In genomic region chr3:23859012-23859743, GRCh38 we compare ENCODE assay signal across 10 cellular contexts. TPM values are rescaled to one million over a fixed set of nuclear protein-coding genes. Genes with fewer than 3 reads are reported as not detected.
DNase-seq lines count a peak whose midpoint lies in the region; ATAC-seq and TF ChIP-seq lines count a peak whose summit lies in the region.
"Had no signal": no experiment of that assay in that cellular context is flagged by ENCODE, and none has a peak within 500 bp of the region (broad histone marks: within the 10 kb centered on the region; RNA-seq: fewer than 3 reads in every experiment).

No MANE protein-coding gene starts in this region.

- intact Hi-C loops in CD14-positive monocyte (cut with micrococcal nuclease) = no loop called here

- H3K4me3 Mint-ChIP-seq in CD14-positive monocyte = no peak overlapping the region
- peak overlapping the region in 1 of 4 donors; percentile 24 for H3K4me3 Mint-ChIP-seq in IgD-negative memory B cell

- H3K9me3 Mint-ChIP-seq in CD14-positive monocyte (peaks cover 0 to 5% (median 2%) of the 10 kb centered on the region in 7 donors), IgD-negative memory B cell (no peaks in the 10 kb centered on the region)

- TF ChIP-seq CTCF in CD14-positive monocyte (IDR thresholded peaks at IDR 0.05) = no peak

- H3K9ac ChIP-seq in muscle layer of colon (ENCODE audit: low read length) = no peak overlapping the region

- H3K36me3 Mint-ChIP-seq in CD14-positive monocyte (peaks cover 22% of the 10 kb centered on the region in 2 donors), IgD-negative memory B cell (peaks cover 4% of the 10 kb centered on the region)

- H3K27ac Mint-ChIP-seq in CD14-positive monocyte = peak overlapping the region in 5 of 7 donors; percentile 23 to 58 (median 50)
- peak overlapping the region in 2 of 3 donors; percentile 48 to 63 for H3K27ac Mint-ChIP-seq in IgD-negative memory B cell

- H3K36me3 ChIP-seq in muscle layer of colon (ENCODE audit: insufficient read depth, low read length) = no peaks in the 10 kb centered on the region
- H3K36me3 ChIP-seq: SJSA1 had no signal

- DNase-seq in CD14-positive monocyte (ENCODE audit: low spot score) = no peak
- DNase-seq in cerebellum (ENCODE audit: low spot score) = peak; percentile 37
- DNase-seq in NOMO-1 treated with dmso at 0.1 percent for 144 hours (lab: John Stamatoyannopoulos, UW; ENCODE audit: unreplicated experiment) = no peak
- DNase-seq in activated CD8-positive, alpha-beta memory T cell treated with anti-CD3 and anti-CD28 coated beads, Interleukin-2, amount 50 U/mL, for 4 hours = no peak
- DNase-seq in activated T-cell treated with anti-CD3 and anti-CD28 coated beads for 4 hours = no peak
- DNase-seq: activated T-cell treated with anti-CD3 and anti-CD28 coated beads, Interleukin-2, amount 50 U/mL, for 1 hour had no signal

- H3K4me1 ChIP-seq in muscle layer of colon (ENCODE audit: insufficient read depth, low read length) = peaks cover 24% of the 10 kb centered on the region

- H3K27me3 ChIP-seq in muscle layer of colon (ENCODE audit: control insufficient read depth in 1 of 2, insufficient read depth in 2 of 2, low read length in 2 of 2) = no peaks in the 10 kb centered on the region
- H3K27me3 ChIP-seq: SJSA1 had no signal

- H3K4me1 Mint-ChIP-seq in CD14-positive monocyte (peaks cover 45% of the 10 kb centered on the region), IgD-negative memory B cell (peaks cover 26 to 40% (median 36%) of the 10 kb centered on the region in 3 donors)

- peak overlapping the region; percentile 32 for H3K27ac ChIP-seq in muscle layer of colon (ENCODE audit: low read depth, low read length)
- H3K27ac ChIP-seq: SJSA1 had no signal

- no peaks in the 10 kb centered on the region for H3K9me3 ChIP-seq in muscle layer of colon (ENCODE audit: low read length)
- H3K9me3 ChIP-seq: SJSA1 had no signal

- no peaks in the 10 kb centered on the region for H3K27me3 Mint-ChIP-seq in CD14-positive monocyte (ENCODE audit: low read depth in 3 of 3)
- no peaks in the 10 kb centered on the region for H3K27me3 Mint-ChIP-seq in IgD-negative memory B cell

- ATAC-seq in GM18502 (IDR thresholded peaks at IDR 0.05; ENCODE audit: poor library complexity, unreplicated experiment) = no peak

- H3K4me3 ChIP-seq in muscle layer of colon (ENCODE audit: low read depth in 1 of 2, low read length in 2 of 2) = no peak overlapping the region
- H3K4me3 ChIP-seq: SJSA1 had no signal

RNA-seq across cellular contexts. Expression of gene UBE2E1, which starts 53.4 kb away (rescaled TPM):
- 10 to 100 TPM; 31.3 to 34.6 TPM for polyA plus RNA-seq in CD14-positive monocyte
- 17.0 TPM for polyA plus RNA-seq in IgD-negative memory B cell
- 76.2 TPM for total RNA-seq in cerebellum

RNA-seq across cellular contexts. Expression of gene NKIRAS1, which starts 57.6 kb away (rescaled TPM):
- polyA plus RNA-seq in CD14-positive monocyte (1 to 10 TPM; 1.9 to 2.0 TPM), IgD-negative memory B cell (2.8 TPM)
- total RNA-seq in cerebellum = 23.5 TPM

RNA-seq across cellular contexts. Expression of gene RPL15, which starts 57.8 kb away (rescaled TPM):
- polyA plus RNA-seq in CD14-positive monocyte (1,000 to 10,000 TPM; 2,781 to 3,161 TPM), IgD-negative memory B cell (4,864 TPM)
- total RNA-seq in cerebellum = 1,353 TPM
